In genomic region chr19:56139847-56140582, GRCh38 we compare ENCODE assay signal across 1 cellular context.
TF ChIP-seq lines count a peak whose summit lies in the region.

No MANE protein-coding gene starts in this region.

TF ChIP-seq in K562, 482 proteins besides CTCF, POLR2A, EP300 and RAD21 (continued from another document and continues in another):
- TF ChIP-seq, protein P1, sequence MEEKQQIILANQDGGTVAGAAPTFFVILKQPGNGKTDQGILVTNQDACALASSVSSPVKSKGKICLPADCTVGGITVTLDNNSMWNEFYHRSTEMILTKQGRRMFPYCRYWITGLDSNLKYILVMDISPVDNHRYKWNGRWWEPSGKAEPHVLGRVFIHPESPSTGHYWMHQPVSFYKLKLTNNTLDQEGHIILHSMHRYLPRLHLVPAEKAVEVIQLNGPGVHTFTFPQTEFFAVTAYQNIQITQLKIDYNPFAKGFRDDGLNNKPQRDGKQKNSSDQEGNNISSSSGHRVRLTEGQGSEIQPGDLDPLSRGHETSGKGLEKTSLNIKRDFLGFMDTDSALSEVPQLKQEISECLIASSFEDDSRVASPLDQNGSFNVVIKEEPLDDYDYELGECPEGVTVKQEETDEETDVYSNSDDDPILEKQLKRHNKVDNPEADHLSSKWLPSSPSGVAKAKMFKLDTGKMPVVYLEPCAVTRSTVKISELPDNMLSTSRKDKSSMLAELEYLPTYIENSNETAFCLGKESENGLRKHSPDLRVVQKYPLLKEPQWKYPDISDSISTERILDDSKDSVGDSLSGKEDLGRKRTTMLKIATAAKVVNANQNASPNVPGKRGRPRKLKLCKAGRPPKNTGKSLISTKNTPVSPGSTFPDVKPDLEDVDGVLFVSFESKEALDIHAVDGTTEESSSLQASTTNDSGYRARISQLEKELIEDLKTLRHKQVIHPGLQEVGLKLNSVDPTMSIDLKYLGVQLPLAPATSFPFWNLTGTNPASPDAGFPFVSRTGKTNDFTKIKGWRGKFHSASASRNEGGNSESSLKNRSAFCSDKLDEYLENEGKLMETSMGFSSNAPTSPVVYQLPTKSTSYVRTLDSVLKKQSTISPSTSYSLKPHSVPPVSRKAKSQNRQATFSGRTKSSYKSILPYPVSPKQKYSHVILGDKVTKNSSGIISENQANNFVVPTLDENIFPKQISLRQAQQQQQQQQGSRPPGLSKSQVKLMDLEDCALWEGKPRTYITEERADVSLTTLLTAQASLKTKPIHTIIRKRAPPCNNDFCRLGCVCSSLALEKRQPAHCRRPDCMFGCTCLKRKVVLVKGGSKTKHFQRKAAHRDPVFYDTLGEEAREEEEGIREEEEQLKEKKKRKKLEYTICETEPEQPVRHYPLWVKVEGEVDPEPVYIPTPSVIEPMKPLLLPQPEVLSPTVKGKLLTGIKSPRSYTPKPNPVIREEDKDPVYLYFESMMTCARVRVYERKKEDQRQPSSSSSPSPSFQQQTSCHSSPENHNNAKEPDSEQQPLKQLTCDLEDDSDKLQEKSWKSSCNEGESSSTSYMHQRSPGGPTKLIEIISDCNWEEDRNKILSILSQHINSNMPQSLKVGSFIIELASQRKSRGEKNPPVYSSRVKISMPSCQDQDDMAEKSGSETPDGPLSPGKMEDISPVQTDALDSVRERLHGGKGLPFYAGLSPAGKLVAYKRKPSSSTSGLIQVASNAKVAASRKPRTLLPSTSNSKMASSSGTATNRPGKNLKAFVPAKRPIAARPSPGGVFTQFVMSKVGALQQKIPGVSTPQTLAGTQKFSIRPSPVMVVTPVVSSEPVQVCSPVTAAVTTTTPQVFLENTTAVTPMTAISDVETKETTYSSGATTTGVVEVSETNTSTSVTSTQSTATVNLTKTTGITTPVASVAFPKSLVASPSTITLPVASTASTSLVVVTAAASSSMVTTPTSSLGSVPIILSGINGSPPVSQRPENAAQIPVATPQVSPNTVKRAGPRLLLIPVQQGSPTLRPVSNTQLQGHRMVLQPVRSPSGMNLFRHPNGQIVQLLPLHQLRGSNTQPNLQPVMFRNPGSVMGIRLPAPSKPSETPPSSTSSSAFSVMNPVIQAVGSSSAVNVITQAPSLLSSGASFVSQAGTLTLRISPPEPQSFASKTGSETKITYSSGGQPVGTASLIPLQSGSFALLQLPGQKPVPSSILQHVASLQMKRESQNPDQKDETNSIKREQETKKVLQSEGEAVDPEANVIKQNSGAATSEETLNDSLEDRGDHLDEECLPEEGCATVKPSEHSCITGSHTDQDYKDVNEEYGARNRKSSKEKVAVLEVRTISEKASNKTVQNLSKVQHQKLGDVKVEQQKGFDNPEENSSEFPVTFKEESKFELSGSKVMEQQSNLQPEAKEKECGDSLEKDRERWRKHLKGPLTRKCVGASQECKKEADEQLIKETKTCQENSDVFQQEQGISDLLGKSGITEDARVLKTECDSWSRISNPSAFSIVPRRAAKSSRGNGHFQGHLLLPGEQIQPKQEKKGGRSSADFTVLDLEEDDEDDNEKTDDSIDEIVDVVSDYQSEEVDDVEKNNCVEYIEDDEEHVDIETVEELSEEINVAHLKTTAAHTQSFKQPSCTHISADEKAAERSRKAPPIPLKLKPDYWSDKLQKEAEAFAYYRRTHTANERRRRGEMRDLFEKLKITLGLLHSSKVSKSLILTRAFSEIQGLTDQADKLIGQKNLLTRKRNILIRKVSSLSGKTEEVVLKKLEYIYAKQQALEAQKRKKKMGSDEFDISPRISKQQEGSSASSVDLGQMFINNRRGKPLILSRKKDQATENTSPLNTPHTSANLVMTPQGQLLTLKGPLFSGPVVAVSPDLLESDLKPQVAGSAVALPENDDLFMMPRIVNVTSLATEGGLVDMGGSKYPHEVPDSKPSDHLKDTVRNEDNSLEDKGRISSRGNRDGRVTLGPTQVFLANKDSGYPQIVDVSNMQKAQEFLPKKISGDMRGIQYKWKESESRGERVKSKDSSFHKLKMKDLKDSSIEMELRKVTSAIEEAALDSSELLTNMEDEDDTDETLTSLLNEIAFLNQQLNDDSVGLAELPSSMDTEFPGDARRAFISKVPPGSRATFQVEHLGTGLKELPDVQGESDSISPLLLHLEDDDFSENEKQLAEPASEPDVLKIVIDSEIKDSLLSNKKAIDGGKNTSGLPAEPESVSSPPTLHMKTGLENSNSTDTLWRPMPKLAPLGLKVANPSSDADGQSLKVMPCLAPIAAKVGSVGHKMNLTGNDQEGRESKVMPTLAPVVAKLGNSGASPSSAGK (IDR thresholded peaks at IDR 0.05): peak; percentile 91
- TF ChIP-seq MCM5 (IDR thresholded peaks at IDR 0.05; ENCODE audit: low read depth) (no peak), MYNN (IDR thresholded peaks at IDR 0.05) (no peak), MYNN (CRISPR knock-in tag; IDR thresholded peaks at IDR 0.05) (no peak), CBFA2T2 (conservative IDR thresholded peaks at IDR 0.05) (no peak), KAT8 (IDR thresholded peaks at IDR 0.05; ENCODE audit: low read depth) (no peak), ZNF76 (CRISPR knock-in tag; IDR thresholded peaks at IDR 0.05; ENCODE audit: borderline replicate concordance) (no peak), NR2F6 (CRISPR knock-in tag; IDR thresholded peaks at IDR 0.05) (no peak), NR1H2 (CRISPR knock-in tag; IDR thresholded peaks at IDR 0.05) (no peak), GMEB1 (CRISPR knock-in tag; IDR thresholded peaks at IDR 0.05) (no peak), SAFB (IDR thresholded peaks at IDR 0.05; ENCODE audit: borderline replicate concordance, low read depth, low read length) (no peak), TARDBP (IDR thresholded peaks at IDR 0.05) (no peak), MLX (CRISPR knock-in tag; conservative IDR thresholded peaks at IDR 0.05) (no peak), NCOA6 (IDR thresholded peaks at IDR 0.05) (no peak), TBL1XR1 (IDR thresholded peaks at IDR 0.05; ENCODE audit: low read length in 2 of 2) (no peak), ZNF197 (CRISPR knock-in tag; IDR thresholded peaks at IDR 0.05; ENCODE audit: low read depth) (no peak), SMARCA4 (IDR thresholded peaks at IDR 0.05) (peak; percentile 29; the same call in 1 of the 2 replicates), ZNF717 (CRISPR knock-in tag; IDR thresholded peaks at IDR 0.05) (no peak), STAT5B (CRISPR knock-in tag; IDR thresholded peaks at IDR 0.05) (no peak), BACH1 (tag; IDR thresholded peaks at IDR 0.05) (no peak), ZSCAN32 (CRISPR knock-in tag; IDR thresholded peaks at IDR 0.05) (no peak), IRF2 (CRISPR knock-in tag; IDR thresholded peaks at IDR 0.05) (no peak), ZZZ3 (IDR thresholded peaks at IDR 0.05) (no peak), ETV5 (CRISPR knock-in tag; IDR thresholded peaks at IDR 0.05; ENCODE audit: low read depth) (no peak), ELF4 (CRISPR knock-in tag; IDR thresholded peaks at IDR 0.05) (no peak), ZNF589 (CRISPR knock-in tag; IDR thresholded peaks at IDR 0.05; ENCODE audit: low read depth) (no peak), SREBF2 (CRISPR knock-in tag; IDR thresholded peaks at IDR 0.05) (no peak), MECOM (CRISPR knock-in tag; IDR thresholded peaks at IDR 0.05) (no peak), ZFP30 (CRISPR knock-in tag; IDR thresholded peaks at IDR 0.05; ENCODE audit: borderline replicate concordance) (no peak), POLR2AphosphoS5 (IDR thresholded peaks at IDR 0.05; ENCODE audit: control insufficient read depth, insufficient read depth, low read depth, low read length) (no peak), HEY1 (CRISPR knock-in tag; IDR thresholded peaks at IDR 0.05; ENCODE audit: borderline replicate concordance) (no peak), NBN (IDR thresholded peaks at IDR 0.05; ENCODE audit: low read depth) (no peak), GATAD2A (IDR thresholded peaks at IDR 0.05) (no peak), BCOR (IDR thresholded peaks at IDR 0.05) (peak; percentile 87), RBM25 (IDR thresholded peaks at IDR 0.05; ENCODE audit: low read depth, low read length, severe bottlenecking) (no peak)
- TF ChIP-seq, protein P2, sequence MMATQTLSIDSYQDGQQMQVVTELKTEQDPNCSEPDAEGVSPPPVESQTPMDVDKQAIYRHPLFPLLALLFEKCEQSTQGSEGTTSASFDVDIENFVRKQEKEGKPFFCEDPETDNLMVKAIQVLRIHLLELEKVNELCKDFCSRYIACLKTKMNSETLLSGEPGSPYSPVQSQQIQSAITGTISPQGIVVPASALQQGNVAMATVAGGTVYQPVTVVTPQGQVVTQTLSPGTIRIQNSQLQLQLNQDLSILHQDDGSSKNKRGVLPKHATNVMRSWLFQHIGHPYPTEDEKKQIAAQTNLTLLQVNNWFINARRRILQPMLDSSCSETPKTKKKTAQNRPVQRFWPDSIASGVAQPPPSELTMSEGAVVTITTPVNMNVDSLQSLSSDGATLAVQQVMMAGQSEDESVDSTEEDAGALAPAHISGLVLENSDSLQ (IDR thresholded peaks at IDR 0.05): no peak
- TF ChIP-seq, protein P3, sequence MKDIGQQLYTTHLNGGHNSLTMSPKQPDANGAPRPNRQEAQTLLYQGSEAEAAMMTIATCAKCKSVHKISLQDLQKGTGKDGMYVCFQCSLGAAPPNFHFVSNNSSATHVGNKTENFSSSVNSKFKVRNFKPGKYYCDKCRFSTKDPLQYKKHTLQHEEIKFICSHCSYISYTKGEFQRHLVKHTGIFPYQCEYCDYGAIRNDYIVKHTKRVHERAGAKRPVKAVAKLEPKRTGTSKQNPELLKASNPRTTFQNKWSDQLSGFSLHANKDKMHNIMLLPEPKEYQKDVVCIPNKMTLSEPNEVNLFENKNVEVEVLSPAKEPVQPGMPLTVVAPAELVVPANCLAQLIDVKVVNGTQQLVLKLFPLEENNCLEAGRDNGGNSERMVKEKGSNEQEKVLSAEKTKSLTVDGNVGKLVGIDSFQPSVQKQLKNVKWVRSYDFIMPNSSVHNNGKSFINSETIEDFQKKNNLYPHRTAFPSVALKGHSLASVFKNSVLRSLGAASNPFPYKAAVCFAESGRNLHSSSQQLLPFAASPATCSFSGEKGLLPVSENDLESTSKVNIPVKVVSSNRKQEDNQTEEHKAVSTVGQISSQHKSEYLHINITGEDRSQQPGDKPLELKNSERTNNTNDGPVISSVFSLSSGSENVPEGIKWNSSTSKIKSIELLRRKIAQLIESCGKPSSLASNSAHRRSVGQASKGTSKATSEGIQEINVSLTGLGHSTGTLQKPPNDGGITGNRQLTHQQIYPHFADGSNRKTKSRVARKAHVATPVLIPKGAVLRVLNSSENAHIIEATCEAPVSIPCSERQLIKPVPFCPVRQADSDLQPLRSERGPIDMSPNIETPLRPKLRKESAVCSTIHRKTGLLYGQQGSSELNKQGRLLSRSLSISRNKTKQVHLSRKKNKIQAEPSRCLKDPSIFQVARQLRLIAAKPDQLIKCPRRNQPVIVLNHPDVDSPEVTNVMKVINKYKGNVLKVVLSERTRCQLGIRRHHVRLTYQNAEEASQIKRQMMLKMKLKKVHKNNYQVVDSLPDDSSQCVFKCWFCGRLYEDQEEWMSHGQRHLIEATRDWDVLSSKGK (CRISPR knock-in tag; IDR thresholded peaks at IDR 0.05): no peak
- TF ChIP-seq, protein P4, sequence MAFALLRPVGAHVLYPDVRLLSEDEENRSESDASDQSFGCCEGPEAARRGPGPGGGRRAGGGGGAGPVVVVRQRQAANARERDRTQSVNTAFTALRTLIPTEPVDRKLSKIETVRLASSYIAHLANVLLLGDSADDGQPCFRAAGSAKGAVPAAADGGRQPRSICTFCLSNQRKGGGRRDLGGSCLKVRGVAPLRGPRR (CRISPR knock-in tag; IDR thresholded peaks at IDR 0.05): no peak
- TF ChIP-seq, protein P5, sequence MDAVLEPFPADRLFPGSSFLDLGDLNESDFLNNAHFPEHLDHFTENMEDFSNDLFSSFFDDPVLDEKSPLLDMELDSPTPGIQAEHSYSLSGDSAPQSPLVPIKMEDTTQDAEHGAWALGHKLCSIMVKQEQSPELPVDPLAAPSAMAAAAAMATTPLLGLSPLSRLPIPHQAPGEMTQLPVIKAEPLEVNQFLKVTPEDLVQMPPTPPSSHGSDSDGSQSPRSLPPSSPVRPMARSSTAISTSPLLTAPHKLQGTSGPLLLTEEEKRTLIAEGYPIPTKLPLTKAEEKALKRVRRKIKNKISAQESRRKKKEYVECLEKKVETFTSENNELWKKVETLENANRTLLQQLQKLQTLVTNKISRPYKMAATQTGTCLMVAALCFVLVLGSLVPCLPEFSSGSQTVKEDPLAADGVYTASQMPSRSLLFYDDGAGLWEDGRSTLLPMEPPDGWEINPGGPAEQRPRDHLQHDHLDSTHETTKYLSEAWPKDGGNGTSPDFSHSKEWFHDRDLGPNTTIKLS (IDR thresholded peaks at IDR 0.05; ENCODE audit: borderline replicate concordance, low read depth): no peak
- TF ChIP-seq, protein P6, sequence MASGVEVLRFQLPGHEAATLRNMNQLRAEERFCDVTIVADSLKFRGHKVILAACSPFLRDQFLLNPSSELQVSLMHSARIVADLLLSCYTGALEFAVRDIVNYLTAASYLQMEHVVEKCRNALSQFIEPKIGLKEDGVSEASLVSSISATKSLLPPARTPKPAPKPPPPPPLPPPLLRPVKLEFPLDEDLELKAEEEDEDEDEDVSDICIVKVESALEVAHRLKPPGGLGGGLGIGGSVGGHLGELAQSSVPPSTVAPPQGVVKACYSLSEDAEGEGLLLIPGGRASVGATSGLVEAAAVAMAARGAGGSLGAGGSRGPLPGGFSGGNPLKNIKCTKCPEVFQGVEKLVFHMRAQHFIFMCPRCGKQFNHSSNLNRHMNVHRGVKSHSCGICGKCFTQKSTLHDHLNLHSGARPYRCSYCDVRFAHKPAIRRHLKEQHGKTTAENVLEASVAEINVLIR (CRISPR knock-in tag; IDR thresholded peaks at IDR 0.05): no peak
- TF ChIP-seq, protein P7, sequence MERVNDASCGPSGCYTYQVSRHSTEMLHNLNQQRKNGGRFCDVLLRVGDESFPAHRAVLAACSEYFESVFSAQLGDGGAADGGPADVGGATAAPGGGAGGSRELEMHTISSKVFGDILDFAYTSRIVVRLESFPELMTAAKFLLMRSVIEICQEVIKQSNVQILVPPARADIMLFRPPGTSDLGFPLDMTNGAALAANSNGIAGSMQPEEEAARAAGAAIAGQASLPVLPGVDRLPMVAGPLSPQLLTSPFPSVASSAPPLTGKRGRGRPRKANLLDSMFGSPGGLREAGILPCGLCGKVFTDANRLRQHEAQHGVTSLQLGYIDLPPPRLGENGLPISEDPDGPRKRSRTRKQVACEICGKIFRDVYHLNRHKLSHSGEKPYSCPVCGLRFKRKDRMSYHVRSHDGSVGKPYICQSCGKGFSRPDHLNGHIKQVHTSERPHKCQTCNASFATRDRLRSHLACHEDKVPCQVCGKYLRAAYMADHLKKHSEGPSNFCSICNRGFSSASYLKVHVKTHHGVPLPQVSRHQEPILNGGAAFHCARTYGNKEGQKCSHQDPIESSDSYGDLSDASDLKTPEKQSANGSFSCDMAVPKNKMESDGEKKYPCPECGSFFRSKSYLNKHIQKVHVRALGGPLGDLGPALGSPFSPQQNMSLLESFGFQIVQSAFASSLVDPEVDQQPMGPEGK (CRISPR knock-in tag; IDR thresholded peaks at IDR 0.05; ENCODE audit: borderline replicate concordance): no peak
